2 cellular contexts compared by ENCODE assay signal in genomic region chr22:21579474-21579851, GRCh38.
TF ChIP-seq lines count a peak whose summit lies in the region.

No MANE protein-coding gene starts in this region.

TF ChIP-seq in liver, 16 proteins besides CTCF, POLR2A, EP300 and RAD21:
- TF ChIP-seq ZBTB33 (IDR thresholded peaks at IDR 0.05) (no peak), ATF3 (IDR thresholded peaks at IDR 0.05) (no peak), HNF4A (conservative IDR thresholded peaks at IDR 0.05) (no peak), FOXA2 (IDR thresholded peaks at IDR 0.05) (no peak), FOXA1 (IDR thresholded peaks at IDR 0.05) (no peak)

TF ChIP-seq in HepG2, 621 proteins besides CTCF, POLR2A, EP300 and RAD21:
- TF ChIP-seq SOX13 (IDR thresholded peaks at IDR 0.05) (no peak), SOX13 (CRISPR knock-in tag; conservative IDR thresholded peaks at IDR 0.05 in 1 of 2, IDR thresholded peaks at IDR 0.05 in 1 of 2) (no peak), PAXIP1 (CRISPR knock-in tag; conservative IDR thresholded peaks at IDR 0.05) (no peak)
TF ChIP-seq in HepG2: peak in this region for 0.
